ENCODE assay signal across 8 cellular contexts in genomic region chr18:13137939-13138821, GRCh38.
DNase-seq lines count a peak whose midpoint lies in the region; ATAC-seq and TF ChIP-seq lines count a peak whose summit lies in the region.

No MANE protein-coding gene starts in this region.

- H3K27ac ChIP-seq in OCI-LY1 (ENCODE audit: low read depth, low read length, poor library complexity, severe bottlenecking) (peak overlapping the region; percentile 44), right atrium auricular region (peak overlapping the region; percentile 53 to 57)

- TF ChIP-seq CTCF in GM13976 (IDR thresholded peaks at IDR 0.05; ENCODE audit: borderline replicate concordance, control extremely low read depth, extremely low read depth, insufficient read depth, missing control alignments): no peak
- no peak for TF ChIP-seq CTCF in OCI-LY1 (IDR thresholded peaks at IDR 0.05; ENCODE audit: low read length)
- no peak for TF ChIP-seq CTCF in right atrium auricular region (IDR thresholded peaks at IDR 0.05)

- H4K20me1 ChIP-seq in OCI-LY1 (ENCODE audit: insufficient read depth, low read length): no peaks in the 10 kb centered on the region

- peak overlapping the region; percentile 61 for H3K4me3 ChIP-seq in OCI-LY1 (ENCODE audit: low read depth, low read length, poor library complexity, severe bottlenecking)
- peak overlapping the region; percentile 46 to 71 for H3K4me3 ChIP-seq in right atrium auricular region

- in situ Hi-C loops in GM13976 (cut with MboI; ENCODE audit: low sequenced_read_pairs, unreplicated experiment): no loop called here

- H3K4me2 ChIP-seq in OCI-LY1 (ENCODE audit: low read length): peak overlapping the region; percentile 73

- ATAC-seq in HG02870 (IDR thresholded peaks at IDR 0.05; ENCODE audit: unreplicated experiment): peak; percentile 61
- no peak for ATAC-seq in GM18868 (IDR thresholded peaks at IDR 0.05; ENCODE audit: unreplicated experiment)

- peaks cover 8% of the 10 kb centered on the region for H3K9me3 ChIP-seq in OCI-LY1 (ENCODE audit: low read length)
- H3K9me3 ChIP-seq in right atrium auricular region: no peaks in the 10 kb centered on the region

- peaks cover 37% of the 10 kb centered on the region for H3K4me1 ChIP-seq in OCI-LY1 (ENCODE audit: insufficient read depth, low read length, severe bottlenecking)
- peaks cover 0 to 15% of the 10 kb centered on the region in 2 donors for H3K4me1 ChIP-seq in right atrium auricular region

- H3K27me3 ChIP-seq in OCI-LY1 (ENCODE audit: insufficient read depth, low read length): no peaks in the 10 kb centered on the region
- H3K27me3 ChIP-seq in right atrium auricular region: no peaks in the 10 kb centered on the region

- no peaks in the 10 kb centered on the region for H3K79me2 ChIP-seq in OCI-LY1 (ENCODE audit: insufficient read depth, low read length)

- no peaks in the 10 kb centered on the region for H3F3A ChIP-seq in OCI-LY1 (ENCODE audit: insufficient read depth, low read length)

- no peaks in the 10 kb centered on the region for H3K9me2 ChIP-seq in OCI-LY1 (ENCODE audit: low read depth, low read length)

- H3K36me3 ChIP-seq in OCI-LY1 (ENCODE audit: insufficient read depth, low read length) (no peaks in the 10 kb centered on the region), right atrium auricular region (no peaks in the 10 kb centered on the region)

- peak overlapping the region; percentile 57 for H3K9ac ChIP-seq in OCI-LY1 (ENCODE audit: low read length)

- DNase-seq in GM13976 (ENCODE audit: low spot score) (peak; percentile 85), right atrium auricular region (ENCODE audit: low spot score) (peak; percentile 81), HCEC 1CT (no peak)
- DNase-seq in activated gamma-delta T cell treated with anti-CD3 and anti-CD28 coated beads, Interleukin-2, amount 50 U/mL, for 16 hours (ENCODE audit: low read depth): peak; percentile 39
- peak in 2 of 3 donors; percentile 32 to 43 for DNase-seq in stimulated activated CD4-positive, alpha-beta T cell treated with anti-CD3 and anti-CD28 coated beads, Interleukin-12 subunit alpha, Interleukin-12 subunit beta, amount 100 ng/mL, for 48 hours (ENCODE audit: low read depth in 2 of 3, low spot score in 1 of 3)

- H2AFZ ChIP-seq in OCI-LY1 (ENCODE audit: low read length): no peak overlapping the region
